Comparison of ENCODE assay signal across 1 cellular context in the genomic region with DNA sequence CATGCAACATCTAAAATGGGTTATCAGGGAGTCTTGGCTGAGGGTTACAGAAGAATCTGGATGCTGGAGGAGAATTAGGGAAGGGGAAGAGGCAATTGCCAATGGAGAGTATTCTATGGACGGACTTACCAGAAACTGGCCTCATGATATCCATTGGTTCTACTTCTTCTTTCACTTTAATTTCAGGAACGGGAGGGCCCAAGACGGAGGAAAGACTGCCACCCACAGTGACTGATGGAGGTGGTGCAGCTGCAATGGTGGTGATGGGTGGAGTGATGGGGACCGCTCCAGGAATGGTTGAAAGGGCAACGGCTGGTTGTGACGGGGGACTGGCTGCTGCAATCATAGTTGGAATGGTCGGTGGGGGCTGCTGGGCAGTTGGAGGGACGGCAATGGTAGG.
TF ChIP-seq lines count a peak whose summit lies in the region.

No MANE protein-coding gene starts in this region.

TF ChIP-seq in GM23338, 12 proteins besides CTCF, POLR2A, EP300 and RAD21 (continued from another document):
- TF ChIP-seq, protein P1, sequence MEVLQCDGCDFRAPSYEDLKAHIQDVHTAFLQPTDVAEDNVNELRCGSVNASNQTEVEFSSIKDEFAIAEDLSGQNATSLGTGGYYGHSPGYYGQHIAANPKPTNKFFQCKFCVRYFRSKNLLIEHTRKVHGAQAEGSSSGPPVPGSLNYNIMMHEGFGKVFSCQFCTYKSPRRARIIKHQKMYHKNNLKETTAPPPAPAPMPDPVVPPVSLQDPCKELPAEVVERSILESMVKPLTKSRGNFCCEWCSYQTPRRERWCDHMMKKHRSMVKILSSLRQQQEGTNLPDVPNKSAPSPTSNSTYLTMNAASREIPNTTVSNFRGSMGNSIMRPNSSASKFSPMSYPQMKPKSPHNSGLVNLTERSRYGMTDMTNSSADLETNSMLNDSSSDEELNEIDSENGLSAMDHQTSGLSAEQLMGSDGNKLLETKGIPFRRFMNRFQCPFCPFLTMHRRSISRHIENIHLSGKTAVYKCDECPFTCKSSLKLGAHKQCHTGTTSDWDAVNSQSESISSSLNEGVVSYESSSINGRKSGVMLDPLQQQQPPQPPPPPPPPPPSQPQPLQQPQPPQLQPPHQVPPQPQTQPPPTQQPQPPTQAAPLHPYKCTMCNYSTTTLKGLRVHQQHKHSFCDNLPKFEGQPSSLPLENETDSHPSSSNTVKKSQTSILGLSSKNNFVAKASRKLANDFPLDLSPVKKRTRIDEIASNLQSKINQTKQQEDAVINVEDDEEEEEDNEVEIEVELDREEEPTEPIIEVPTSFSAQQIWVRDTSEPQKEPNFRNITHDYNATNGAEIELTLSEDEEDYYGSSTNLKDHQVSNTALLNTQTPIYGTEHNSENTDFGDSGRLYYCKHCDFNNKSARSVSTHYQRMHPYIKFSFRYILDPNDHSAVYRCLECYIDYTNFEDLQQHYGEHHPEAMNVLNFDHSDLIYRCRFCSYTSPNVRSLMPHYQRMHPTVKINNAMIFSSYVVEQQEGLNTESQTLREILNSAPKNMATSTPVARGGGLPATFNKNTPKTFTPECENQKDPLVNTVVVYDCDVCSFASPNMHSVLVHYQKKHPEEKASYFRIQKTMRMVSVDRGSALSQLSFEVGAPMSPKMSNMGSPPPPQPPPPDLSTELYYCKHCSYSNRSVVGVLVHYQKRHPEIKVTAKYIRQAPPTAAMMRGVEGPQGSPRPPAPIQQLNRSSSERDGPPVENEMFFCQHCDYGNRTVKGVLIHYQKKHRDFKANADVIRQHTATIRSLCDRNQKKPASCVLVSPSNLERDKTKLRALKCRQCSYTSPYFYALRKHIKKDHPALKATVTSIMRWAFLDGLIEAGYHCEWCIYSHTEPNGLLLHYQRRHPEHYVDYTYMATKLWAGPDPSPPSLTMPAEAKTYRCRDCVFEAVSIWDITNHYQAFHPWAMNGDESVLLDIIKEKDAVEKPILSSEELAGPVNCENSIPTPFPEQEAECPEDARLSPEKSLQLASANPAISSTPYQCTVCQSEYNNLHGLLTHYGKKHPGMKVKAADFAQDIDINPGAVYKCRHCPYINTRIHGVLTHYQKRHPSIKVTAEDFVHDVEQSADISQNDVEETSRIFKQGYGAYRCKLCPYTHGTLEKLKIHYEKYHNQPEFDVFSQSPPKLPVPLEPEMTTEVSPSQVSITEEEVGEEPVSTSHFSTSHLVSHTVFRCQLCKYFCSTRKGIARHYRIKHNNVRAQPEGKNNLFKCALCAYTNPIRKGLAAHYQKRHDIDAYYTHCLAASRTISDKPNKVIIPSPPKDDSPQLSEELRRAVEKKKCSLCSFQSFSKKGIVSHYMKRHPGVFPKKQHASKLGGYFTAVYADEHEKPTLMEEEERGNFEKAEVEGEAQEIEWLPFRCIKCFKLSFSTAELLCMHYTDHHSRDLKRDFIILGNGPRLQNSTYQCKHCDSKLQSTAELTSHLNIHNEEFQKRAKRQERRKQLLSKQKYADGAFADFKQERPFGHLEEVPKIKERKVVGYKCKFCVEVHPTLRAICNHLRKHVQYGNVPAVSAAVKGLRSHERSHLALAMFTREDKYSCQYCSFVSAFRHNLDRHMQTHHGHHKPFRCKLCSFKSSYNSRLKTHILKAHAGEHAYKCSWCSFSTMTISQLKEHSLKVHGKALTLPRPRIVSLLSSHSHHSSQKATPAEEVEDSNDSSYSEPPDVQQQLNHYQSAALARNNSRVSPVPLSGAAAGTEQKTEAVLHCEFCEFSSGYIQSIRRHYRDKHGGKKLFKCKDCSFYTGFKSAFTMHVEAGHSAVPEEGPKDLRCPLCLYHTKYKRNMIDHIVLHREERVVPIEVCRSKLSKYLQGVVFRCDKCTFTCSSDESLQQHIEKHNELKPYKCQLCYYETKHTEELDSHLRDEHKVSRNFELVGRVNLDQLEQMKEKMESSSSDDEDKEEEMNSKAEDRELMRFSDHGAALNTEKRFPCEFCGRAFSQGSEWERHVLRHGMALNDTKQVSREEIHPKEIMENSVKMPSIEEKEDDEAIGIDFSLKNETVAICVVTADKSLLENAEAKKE (CRISPR knock-in tag; IDR thresholded peaks at IDR 0.05) = no peak
- TF ChIP-seq, protein P2, sequence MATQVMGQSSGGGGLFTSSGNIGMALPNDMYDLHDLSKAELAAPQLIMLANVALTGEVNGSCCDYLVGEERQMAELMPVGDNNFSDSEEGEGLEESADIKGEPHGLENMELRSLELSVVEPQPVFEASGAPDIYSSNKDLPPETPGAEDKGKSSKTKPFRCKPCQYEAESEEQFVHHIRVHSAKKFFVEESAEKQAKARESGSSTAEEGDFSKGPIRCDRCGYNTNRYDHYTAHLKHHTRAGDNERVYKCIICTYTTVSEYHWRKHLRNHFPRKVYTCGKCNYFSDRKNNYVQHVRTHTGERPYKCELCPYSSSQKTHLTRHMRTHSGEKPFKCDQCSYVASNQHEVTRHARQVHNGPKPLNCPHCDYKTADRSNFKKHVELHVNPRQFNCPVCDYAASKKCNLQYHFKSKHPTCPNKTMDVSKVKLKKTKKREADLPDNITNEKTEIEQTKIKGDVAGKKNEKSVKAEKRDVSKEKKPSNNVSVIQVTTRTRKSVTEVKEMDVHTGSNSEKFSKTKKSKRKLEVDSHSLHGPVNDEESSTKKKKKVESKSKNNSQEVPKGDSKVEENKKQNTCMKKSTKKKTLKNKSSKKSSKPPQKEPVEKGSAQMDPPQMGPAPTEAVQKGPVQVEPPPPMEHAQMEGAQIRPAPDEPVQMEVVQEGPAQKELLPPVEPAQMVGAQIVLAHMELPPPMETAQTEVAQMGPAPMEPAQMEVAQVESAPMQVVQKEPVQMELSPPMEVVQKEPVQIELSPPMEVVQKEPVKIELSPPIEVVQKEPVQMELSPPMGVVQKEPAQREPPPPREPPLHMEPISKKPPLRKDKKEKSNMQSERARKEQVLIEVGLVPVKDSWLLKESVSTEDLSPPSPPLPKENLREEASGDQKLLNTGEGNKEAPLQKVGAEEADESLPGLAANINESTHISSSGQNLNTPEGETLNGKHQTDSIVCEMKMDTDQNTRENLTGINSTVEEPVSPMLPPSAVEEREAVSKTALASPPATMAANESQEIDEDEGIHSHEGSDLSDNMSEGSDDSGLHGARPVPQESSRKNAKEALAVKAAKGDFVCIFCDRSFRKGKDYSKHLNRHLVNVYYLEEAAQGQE (IDR thresholded peaks at IDR 0.05; ENCODE audit: unreplicated experiment) = no peak
